16 cellular contexts compared by ENCODE assay signal in genomic region chr4:149961876-149962597, GRCh38.
DNase-seq lines count a peak whose midpoint lies in the region; ATAC-seq and TF ChIP-seq lines count a peak whose summit lies in the region.
"Had no signal": no experiment of that assay in that cellular context is flagged by ENCODE, and none has a peak within 500 bp of the region (broad histone marks: within the 10 kb centered on the region; RNA-seq: fewer than 3 reads in every experiment).

No MANE protein-coding gene starts in this region.

- no peak overlapping the region for H3K4me3 ChIP-seq in AG10803 (ENCODE audit: low read length)
- no peak overlapping the region for H3K4me3 ChIP-seq in cardiac fibroblast (replicated peaks in 1 of 2; ENCODE audit: low read depth in 2 of 2, low read length in 2 of 2)
- H3K4me3 ChIP-seq in mucosa of descending colon: no peak overlapping the region
- H3K4me3 ChIP-seq: breast epithelium had no signal

- no peaks in the 10 kb centered on the region for H3K9me3 ChIP-seq in mucosa of descending colon
- H3K9me3 ChIP-seq: breast epithelium had no signal

- H3K4me1 ChIP-seq in mucosa of descending colon (ENCODE audit: low read depth): no peaks in the 10 kb centered on the region
- H3K4me1 ChIP-seq: breast epithelium, parathyroid adenoma had no signal

- TF ChIP-seq CTCF in AG10803 (conservative IDR thresholded peaks at IDR 0.05; ENCODE audit: low read length) (no peak), cardiac fibroblast (IDR thresholded peaks at IDR 0.05; ENCODE audit: low read depth, low read length) (no peak), mucosa of descending colon (IDR thresholded peaks at IDR 0.05) (no peak)

- no peaks in the 10 kb centered on the region for H3K36me3 ChIP-seq in mucosa of descending colon (ENCODE audit: low read depth)
- H3K36me3 ChIP-seq: breast epithelium had no signal

- intact Hi-C loops in mucosa of descending colon (cut with DNase I, micrococcal nuclease): no loop called here

- DNase-seq in AG10803 (ENCODE audit: low read depth) (peak; percentile 50), LoVo (ENCODE audit: low spot score) (peak; percentile 23), cardiac fibroblast (ENCODE audit: low read depth in 2 of 2) (peak; percentile 61 to 66), mucosa of descending colon (peak in 1 of 3 donors; percentile 6), NCI-H748 treated with DMSO at 0.1 percent for 48 hours (lab: John Stamatoyannopoulos, UW) (no peak), hepatic stellate cell (ENCODE audit: low spot score) (no peak)
- DNase-seq in activated naive CD4-positive, alpha-beta T cell (lab: John Stamatoyannopoulos, UW): no peak
- no peak for DNase-seq in activated CD8-positive, alpha-beta memory T cell treated with anti-CD3 and anti-CD28 coated beads for 24 hours
- DNase-seq: activated CD4-positive, alpha-beta T cell treated with anti-CD3 and anti-CD28 coated beads, Interleukin-2, amount 10 ng/mL, durations not matched to agents 24 days and 14 days; GOT3; NCI-H1092; NCI-H226; RPMI8226; stimulated activated CD4-positive, alpha-beta T cell treated with anti-CD3 and anti-CD28 coated beads, Interleukin-2, amount 100 ng/mL, for 24 hours had no signal

- ATAC-seq in mucosa of descending colon: peak; percentile 71

Comparison
In these comparisons a context has a peak if more than half of its experiments do, and no peak if none do; other contexts are left out.
1. DNase-seq: peak in AG10803 (single experiment), LoVo (single experiment) and cardiac fibroblast (2 of 2); none in NCI-H748 treated with DMSO at 0.1 percent for 48 hours (single experiment), activated naive CD4-positive, alpha-beta T cell (0 of 4), activated CD8-positive, alpha-beta memory T cell treated with anti-CD3 and anti-CD28 coated beads for 24 hours (single experiment) and hepatic stellate cell (single experiment).